ENCODE assay signal across 1 cellular context in the genomic region with DNA sequence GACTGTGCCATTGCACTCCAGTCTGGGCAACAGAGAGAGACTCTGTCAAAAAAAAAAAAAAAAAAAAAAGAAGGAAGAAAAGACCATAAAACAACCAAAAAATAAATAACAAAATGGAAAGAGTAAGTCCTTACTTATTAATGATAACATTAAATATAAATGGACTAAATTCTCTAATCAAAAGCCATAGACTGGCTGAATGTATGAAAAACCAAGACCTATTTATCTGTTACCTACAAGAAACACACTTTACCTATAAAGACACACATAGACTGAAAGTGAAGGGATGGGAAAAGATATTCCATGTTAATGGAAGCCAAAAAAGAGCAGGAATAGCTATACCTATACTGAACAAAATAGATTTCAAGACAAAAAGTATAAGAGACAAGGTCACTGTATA.
TF ChIP-seq lines count a peak whose summit lies in the region.

No MANE protein-coding gene starts in this region.

TF ChIP-seq in K562, 482 proteins besides CTCF, POLR2A, EP300 and RAD21 (continued from another document):
- no peak for TF ChIP-seq ZNF239 (CRISPR knock-in tag; IDR thresholded peaks at IDR 0.05)
- TF ChIP-seq HMG20A (CRISPR knock-in tag; conservative IDR thresholded peaks at IDR 0.05), result no peak
- no peak for TF ChIP-seq SIN3B (IDR thresholded peaks at IDR 0.05; ENCODE audit: low read depth)
- TF ChIP-seq ZNF143 (CRISPR knock-in tag; IDR thresholded peaks at IDR 0.05), result no peak
- TF ChIP-seq, protein P1, sequence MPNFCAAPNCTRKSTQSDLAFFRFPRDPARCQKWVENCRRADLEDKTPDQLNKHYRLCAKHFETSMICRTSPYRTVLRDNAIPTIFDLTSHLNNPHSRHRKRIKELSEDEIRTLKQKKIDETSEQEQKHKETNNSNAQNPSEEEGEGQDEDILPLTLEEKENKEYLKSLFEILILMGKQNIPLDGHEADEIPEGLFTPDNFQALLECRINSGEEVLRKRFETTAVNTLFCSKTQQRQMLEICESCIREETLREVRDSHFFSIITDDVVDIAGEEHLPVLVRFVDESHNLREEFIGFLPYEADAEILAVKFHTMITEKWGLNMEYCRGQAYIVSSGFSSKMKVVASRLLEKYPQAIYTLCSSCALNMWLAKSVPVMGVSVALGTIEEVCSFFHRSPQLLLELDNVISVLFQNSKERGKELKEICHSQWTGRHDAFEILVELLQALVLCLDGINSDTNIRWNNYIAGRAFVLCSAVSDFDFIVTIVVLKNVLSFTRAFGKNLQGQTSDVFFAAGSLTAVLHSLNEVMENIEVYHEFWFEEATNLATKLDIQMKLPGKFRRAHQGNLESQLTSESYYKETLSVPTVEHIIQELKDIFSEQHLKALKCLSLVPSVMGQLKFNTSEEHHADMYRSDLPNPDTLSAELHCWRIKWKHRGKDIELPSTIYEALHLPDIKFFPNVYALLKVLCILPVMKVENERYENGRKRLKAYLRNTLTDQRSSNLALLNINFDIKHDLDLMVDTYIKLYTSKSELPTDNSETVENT (CRISPR knock-in tag; IDR thresholded peaks at IDR 0.05), result no peak
- no peak for TF ChIP-seq ZNF77 (CRISPR knock-in tag; IDR thresholded peaks at IDR 0.05)
- TF ChIP-seq MCM2 (IDR thresholded peaks at IDR 0.05; ENCODE audit: low read depth), result no peak
- no peak for TF ChIP-seq ZNF140 (CRISPR knock-in tag; IDR thresholded peaks at IDR 0.05)
- no peak for TF ChIP-seq NONO (IDR thresholded peaks at IDR 0.05; ENCODE audit: low read depth in 2 of 2, low read length in 1 of 2)
- no peak for TF ChIP-seq SMARCE1 (IDR thresholded peaks at IDR 0.05)
- TF ChIP-seq, protein P2, sequence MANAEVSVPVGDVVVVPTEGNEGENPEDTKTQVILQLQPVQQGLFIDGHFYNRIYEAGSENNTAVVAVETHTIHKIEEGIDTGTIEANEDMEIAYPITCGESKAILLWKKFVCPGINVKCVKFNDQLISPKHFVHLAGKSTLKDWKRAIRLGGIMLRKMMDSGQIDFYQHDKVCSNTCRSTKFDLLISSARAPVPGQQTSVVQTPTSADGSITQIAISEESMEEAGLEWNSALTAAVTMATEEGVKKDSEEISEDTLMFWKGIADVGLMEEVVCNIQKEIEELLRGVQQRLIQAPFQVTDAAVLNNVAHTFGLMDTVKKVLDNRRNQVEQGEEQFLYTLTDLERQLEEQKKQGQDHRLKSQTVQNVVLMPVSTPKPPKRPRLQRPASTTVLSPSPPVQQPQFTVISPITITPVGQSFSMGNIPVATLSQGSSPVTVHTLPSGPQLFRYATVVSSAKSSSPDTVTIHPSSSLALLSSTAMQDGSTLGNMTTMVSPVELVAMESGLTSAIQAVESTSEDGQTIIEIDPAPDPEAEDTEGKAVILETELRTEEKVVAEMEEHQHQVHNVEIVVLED (CRISPR knock-in tag; IDR thresholded peaks at IDR 0.05), result no peak
